In genomic region chr4:184745747-184746531, GRCh38 we compare ENCODE assay signal across 8 cellular contexts.
A peak's percentile ranks its signal among the peaks of the same experiment; 100 is the strongest.
DNase-seq lines count a peak whose midpoint lies in the region; ATAC-seq lines count a peak whose summit lies in the region.

No MANE protein-coding gene starts in this region.

- no peak overlapping the region for H3K27ac Mint-ChIP-seq in memory B cell

- H3K4me1 Mint-ChIP-seq in memory B cell, result peaks cover 4% of the 10 kb centered on the region

- ATAC-seq in HG03159 (IDR thresholded peaks at IDR 0.05; ENCODE audit: unreplicated experiment) (peak; percentile 66), memory B cell (ENCODE audit: low read depth) (peak; percentile 90), GM19324 (IDR thresholded peaks at IDR 0.05; ENCODE audit: low FRiP score, unreplicated experiment) (no peak)

- H3K36me3 Mint-ChIP-seq in memory B cell, result no peaks in the 10 kb centered on the region

- no peaks in the 10 kb centered on the region for H3K9me3 Mint-ChIP-seq in memory B cell

- no peak overlapping the region for H3K4me3 Mint-ChIP-seq in memory B cell

- DNase-seq in GM04503 (ENCODE audit: low read depth) (peak; percentile 29), NCI-H748 treated with DMSO at 0.1 percent for 48 hours (lab: John Stamatoyannopoulos, UW) (peak; percentile 8), ecto neural progenitor cell (ENCODE audit: low spot score) (peak; percentile 64), memory B cell (ENCODE audit: low spot score in 2 of 2) (peak; percentile 62 to 68)
- DNase-seq in activated CD4-positive, alpha-beta T cell treated with anti-CD3 and anti-CD28 coated beads, Interleukin-2, amount 50 U/mL, for 48 hours, result peak; percentile 72 to 79
- DNase-seq in stimulated activated CD8-positive, alpha-beta memory T cell treated with anti-CD3 and anti-CD28 coated beads, Interleukin-12 subunit alpha, Interleukin-12 subunit beta, amount 100 ng/mL, for 24 hours (ENCODE audit: extremely low read depth), result peak; percentile 16

- H3K27me3 Mint-ChIP-seq in memory B cell, result no peaks in the 10 kb centered on the region

Comparison
In these comparisons a context has a peak if more than half of its experiments do, and no peak if none do; other contexts are left out.
1. DNase-seq: peak in every context shown above with its lines; median percentile 76 in activated CD4-positive, alpha-beta T cell treated with anti-CD3 and anti-CD28 coated beads, Interleukin-2, amount 50 U/mL, for 48 hours; 65 in memory B cell; 64 in ecto neural progenitor cell; 29 in GM04503; 16 in stimulated activated CD8-positive, alpha-beta memory T cell treated with anti-CD3 and anti-CD28 coated beads, Interleukin-12 subunit alpha, Interleukin-12 subunit beta, amount 100 ng/mL, for 24 hours; 8 in NCI-H748 treated with DMSO at 0.1 percent for 48 hours.